15 cellular contexts compared by ENCODE assay signal in the genomic region with DNA sequence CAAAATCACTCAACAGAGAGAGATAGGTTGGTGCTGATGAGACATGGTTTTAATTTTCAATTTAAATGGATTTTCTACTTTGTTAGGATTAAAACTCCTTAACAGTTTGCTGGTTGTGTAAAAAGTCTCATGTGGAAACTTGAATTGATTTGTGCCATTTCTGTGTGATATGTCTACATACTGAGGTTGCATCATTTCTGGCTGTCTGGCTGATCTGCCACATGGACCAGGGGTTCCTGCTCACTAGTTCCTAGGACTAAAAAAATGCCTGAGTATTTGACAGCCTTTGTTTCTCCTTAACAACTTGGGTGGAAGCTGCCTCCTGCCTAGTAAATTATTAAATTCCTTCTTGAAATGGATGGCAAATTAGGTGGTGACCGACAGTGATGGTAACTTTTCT.
DNase-seq lines count a peak whose midpoint lies in the region; TF ChIP-seq lines count a peak whose summit lies in the region.
"Had no signal": no experiment of that assay in that cellular context is flagged by ENCODE, and none has a peak within 500 bp of the region (broad histone marks: within the 10 kb centered on the region; RNA-seq: fewer than 3 reads in every experiment).

No MANE protein-coding gene starts in this region.

- H3K9me3 ChIP-seq in BE2C (no peaks in the 10 kb centered on the region), OCI-LY3 (ENCODE audit: insufficient read depth, low read length) (no peaks in the 10 kb centered on the region)
- H3K9me3 ChIP-seq: BLaER1, SJSA1 had no signal

- H3K27ac Mint-ChIP-seq in mesothelial cell of epicardium, result no peak overlapping the region
- H3K27ac Mint-ChIP-seq: CD8-positive, alpha-beta memory T cell had no signal

- H2AFZ ChIP-seq in OCI-LY3 (ENCODE audit: low read depth, low read length), result 0 out of 2 replicates have a peak overlapping the region, but pooled peaks have one; percentile 0

- peaks cover under 1% of the 10 kb centered on the region for H3K27me3 Mint-ChIP-seq in mesothelial cell of epicardium (ENCODE audit: low read depth)

- H4K20me1 ChIP-seq in OCI-LY3 (ENCODE audit: insufficient read depth, low read length), result no peaks in the 10 kb centered on the region
- H4K20me1 ChIP-seq: BLaER1 had no signal

- no peaks in the 10 kb centered on the region for H3K4me1 Mint-ChIP-seq in mesothelial cell of epicardium
- H3K4me1 Mint-ChIP-seq: CD8-positive, alpha-beta memory T cell had no signal

- H3K4me3 ChIP-seq in BE2C (ENCODE audit: low read depth, low read length), result no peak overlapping the region
- H3K4me3 ChIP-seq in OCI-LY3 (ENCODE audit: low read length), result no peak overlapping the region
- no peak overlapping the region for H3K4me3 ChIP-seq in fibroblast of pulmonary artery (replicated peaks; ENCODE audit: low read depth, low read length)
- H3K4me3 ChIP-seq: BLaER1, SJSA1 had no signal

- TF ChIP-seq CTCF in 22Rv1 (IDR thresholded peaks at IDR 0.05) (no peak), BE2C (IDR thresholded peaks at IDR 0.05; ENCODE audit: low read depth, low read length) (no peak), OCI-LY3 (IDR thresholded peaks at IDR 0.05; ENCODE audit: low read depth, low read length) (no peak), fibroblast of pulmonary artery (IDR thresholded peaks at IDR 0.05; ENCODE audit: low read length, missing control alignments) (no peak), mesothelial cell of epicardium (IDR thresholded peaks at IDR 0.05; ENCODE audit: unreplicated experiment) (no peak)

- no peaks in the 10 kb centered on the region for H3K27me3 ChIP-seq in BE2C
- no peaks in the 10 kb centered on the region for H3K27me3 ChIP-seq in OCI-LY3 (ENCODE audit: low read depth, low read length)
- H3K27me3 ChIP-seq: BLaER1, SJSA1 had no signal

- no peak overlapping the region for H3K4me3 Mint-ChIP-seq in mesothelial cell of epicardium
- H3K4me3 Mint-ChIP-seq: CD8-positive, alpha-beta memory T cell had no signal

- peaks cover 33% of the 10 kb centered on the region for H3K4me1 ChIP-seq in BE2C
- H3K4me1 ChIP-seq in OCI-LY3 (ENCODE audit: low read length), result peaks cover 53% of the 10 kb centered on the region
- H3K4me1 ChIP-seq: SJSA1 had no signal

- H3K9me3 Mint-ChIP-seq in mesothelial cell of epicardium, result no peaks in the 10 kb centered on the region

- no peaks in the 10 kb centered on the region for H3K36me3 Mint-ChIP-seq in mesothelial cell of epicardium
- H3K36me3 Mint-ChIP-seq: CD8-positive, alpha-beta memory T cell had no signal

- H3K79me2 ChIP-seq in OCI-LY3 (ENCODE audit: low read length), result no peaks in the 10 kb centered on the region

- DNase-seq in BE2C (peak; percentile 48), fibroblast of pulmonary artery (ENCODE audit: low read depth) (peak; percentile 4), KG1 (lab: John Stamatoyannopoulos, UW) (no peak), mesothelial cell of epicardium (ENCODE audit: low spot score in 2 of 2, unreplicated experiment in 2 of 2) (no peak), hippocampal formation (lab: John Stamatoyannopoulos, UW) (no peak), GM19238 (ENCODE audit: insufficient read length, low spot score) (no peak)
- DNase-seq: CD8-positive, alpha-beta memory T cell; IMR-90; NCI-H1048; NCI-H1694; NCI-H2171 had no signal

- no peak overlapping the region for H3K9ac ChIP-seq in OCI-LY3 (ENCODE audit: low read length)
- H3K9ac ChIP-seq: BLaER1 had no signal

- no peaks in the 10 kb centered on the region for H3K36me3 ChIP-seq in BE2C
- H3K36me3 ChIP-seq in OCI-LY3 (replicated peaks; ENCODE audit: low read depth, low read length), result no peaks in the 10 kb centered on the region
- H3K36me3 ChIP-seq: BLaER1, SJSA1 had no signal

- peak overlapping the region; percentile 27; the same call in 1 of the 2 replicates for H3K4me2 ChIP-seq in OCI-LY3 (ENCODE audit: low read length)
- H3K4me2 ChIP-seq: BLaER1 had no signal

- H3K27ac ChIP-seq in 22Rv1 (peak overlapping the region; percentile 53), OCI-LY3 (ENCODE audit: low read length) (no peak overlapping the region)
- H3K27ac ChIP-seq: BLaER1, SJSA1 had no signal

Comparison
In these comparisons a context has a peak if more than half of its experiments do, and no peak if none do; other contexts are left out.
1. DNase-seq: peak in BE2C (single experiment) and fibroblast of pulmonary artery (single experiment); none in KG1 (single experiment), mesothelial cell of epicardium (0 of 2), hippocampal formation (0 of 2) and GM19238 (single experiment).